37 cellular contexts compared by ENCODE assay signal in the genomic region with DNA sequence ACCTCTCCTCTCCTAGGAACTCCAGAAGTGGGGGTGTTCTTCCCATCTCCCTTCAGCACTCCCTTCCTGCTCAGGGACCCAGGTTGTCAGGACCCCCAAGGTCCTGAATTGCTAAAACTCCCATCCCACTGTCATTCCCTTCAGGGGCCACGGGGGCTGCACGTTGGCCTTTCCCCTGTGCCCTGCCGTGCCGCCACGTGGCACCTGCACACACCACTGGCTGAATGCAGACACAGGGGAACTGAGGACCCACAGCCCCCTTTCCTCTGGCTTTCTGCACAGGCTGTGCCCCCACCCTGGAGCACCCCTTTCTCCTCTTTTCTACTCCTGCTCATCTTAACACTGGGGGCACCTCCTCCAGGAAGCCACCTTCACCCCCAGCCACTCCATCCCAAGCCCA. TPM values are rescaled to one million over a fixed set of nuclear protein-coding genes. Genes with fewer than 3 reads are reported as not detected.
"Had no signal": no experiment of that assay in that cellular context is flagged by ENCODE, and none has a peak within 500 bp of the region (broad histone marks: within the 10 kb centered on the region; RNA-seq: fewer than 3 reads in every experiment).

No MANE protein-coding gene starts in this region.

- H3K4me1 Mint-ChIP-seq: activated CD4-positive, alpha-beta T cell treated with anti-CD3 and anti-CD28 coated beads, Interleukin-2, amount 10 ng/mL, durations not matched to agents 24 days and 14 days; activated T-helper 17 cell treated with anti-CD3 and anti-CD28 coated beads, Interleukin-2, amount 50 U/mL, for 72 hours had no signal

- ATAC-seq: activated naive CD4-positive, alpha-beta T cell treated with anti-CD3 and anti-CD28 coated beads, Interleukin-2, amount 50 U/mL, for 72 hours; activated T-cell treated with anti-CD3 and anti-CD28 coated beads, Interleukin-2, amount 50 U/mL, for 4 hours; activated T-cell treated with anti-CD3 and anti-CD28 coated beads, Interleukin-2, amount 50 U/mL, for 72 hours; activated T-helper 17 cell treated with anti-CD3 and anti-CD28 coated beads, Interleukin-2, amount 50 U/mL, for 72 hours; body of pancreas had no signal

- H3K27ac Mint-ChIP-seq: activated B cell treated with CpG ODN at 0.5 μM for 24 hours; activated CD4-positive, alpha-beta memory T cell treated with anti-CD3 and anti-CD28 coated beads for 36 hours; activated CD4-positive, alpha-beta T cell treated with anti-CD3 and anti-CD28 coated beads, Interleukin-2, amount 10 ng/mL, durations not matched to agents 24 days and 14 days; activated naive CD4-positive, alpha-beta T cell treated with anti-CD3 and anti-CD28 coated beads for 36 hours; activated naive CD4-positive, alpha-beta T cell treated with anti-CD3 and anti-CD28 coated beads, Interleukin-2, amount 50 U/mL, for 72 hours; activated naive CD8-positive, alpha-beta T cell treated with anti-CD3 and anti-CD28 coated beads, Interleukin-2, amount 10 ng/mL, durations not matched to agents 7 days and 5 days; activated T-cell treated with anti-CD3 and anti-CD28 coated beads, Interleukin-2, amount 50 U/mL, for 72 hours; activated T-helper 1 cell treated with anti-CD3 and anti-CD28 coated beads, Interleukin-12 subunit alpha, Interleukin-12 subunit beta, Interleukin-2, Interleukin-4 antibody, amounts not matched to agents 30 ng/mL and 10 ng/mL and 1 ng/mL, durations not matched to agents 14 hours and 24 hours and 36 hours; activated T-helper 17 cell treated with anti-CD3 and anti-CD28 coated beads, Interleukin-2, amount 50 U/mL, for 72 hours; T-helper 1 cell treated with Interleukin-12 subunit alpha and Interleukin-12 subunit beta and Interleukin-4 antibody, amounts not matched to agents 30 μg/mL and 1 μg/mL, for 36 hours; T-helper 2 cell treated with Interferon-gamma antibody and Interleukin-4, amounts not matched to agents 5 μg/mL and 100 μg/mL, for 36 hours had no signal

- H3K36me3 Mint-ChIP-seq: activated CD4-positive, alpha-beta memory T cell treated with anti-CD3 and anti-CD28 coated beads for 36 hours; activated naive CD4-positive, alpha-beta T cell treated with anti-CD3 and anti-CD28 coated beads, Interleukin-2, amount 50 U/mL, for 72 hours; activated naive CD8-positive, alpha-beta T cell treated with anti-CD3 and anti-CD28 coated beads, Interleukin-2, amount 10 ng/mL, durations not matched to agents 7 days and 5 days had no signal

- H3K9me3 Mint-ChIP-seq: activated B cell treated with CpG ODN at 0.5 μM for 24 hours; activated CD4-positive, alpha-beta memory T cell treated with anti-CD3 and anti-CD28 coated beads for 36 hours; activated CD4-positive, alpha-beta T cell treated with anti-CD3 and anti-CD28 coated beads, Interleukin-2, amount 10 ng/mL, durations not matched to agents 24 days and 14 days; activated naive CD4-positive, alpha-beta T cell treated with anti-CD3 and anti-CD28 coated beads for 36 hours; activated naive CD4-positive, alpha-beta T cell treated with anti-CD3 and anti-CD28 coated beads, Interleukin-2, amount 50 U/mL, for 72 hours; activated naive CD8-positive, alpha-beta T cell treated with anti-CD3 and anti-CD28 coated beads, Interleukin-2, amount 10 ng/mL, durations not matched to agents 7 days and 5 days; activated T-cell treated with anti-CD3 and anti-CD28 coated beads, Interleukin-2, amount 50 U/mL, for 4 hours; activated T-cell treated with anti-CD3 and anti-CD28 coated beads, Interleukin-2, amount 50 U/mL, for 72 hours; activated T-helper 1 cell treated with anti-CD3 and anti-CD28 coated beads, Interleukin-12 subunit alpha, Interleukin-12 subunit beta, Interleukin-2, Interleukin-4 antibody, amounts not matched to agents 30 ng/mL and 10 ng/mL and 1 ng/mL, durations not matched to agents 14 hours and 24 hours and 36 hours; activated T-helper 17 cell treated with anti-CD3 and anti-CD28 coated beads, Interleukin-2, amount 50 U/mL, for 72 hours; T-helper 1 cell treated with Interleukin-12 subunit alpha and Interleukin-12 subunit beta and Interleukin-4 antibody, amounts not matched to agents 30 μg/mL and 1 μg/mL, for 36 hours; T-helper 2 cell treated with Interferon-gamma antibody and Interleukin-4, amounts not matched to agents 5 μg/mL and 100 μg/mL, for 36 hours had no signal

- H3K4me3 Mint-ChIP-seq: activated B cell treated with CpG ODN at 0.5 μM for 24 hours; activated CD4-positive, alpha-beta memory T cell treated with anti-CD3 and anti-CD28 coated beads for 36 hours; activated CD4-positive, alpha-beta T cell treated with anti-CD3 and anti-CD28 coated beads, Interleukin-2, amount 10 ng/mL, durations not matched to agents 24 days and 14 days; activated naive CD4-positive, alpha-beta T cell treated with anti-CD3 and anti-CD28 coated beads for 36 hours; activated naive CD8-positive, alpha-beta T cell treated with anti-CD3 and anti-CD28 coated beads, Interleukin-2, amount 10 ng/mL, durations not matched to agents 7 days and 5 days; activated T-cell treated with anti-CD3 and anti-CD28 coated beads, Interleukin-2, amount 50 U/mL, for 4 hours; activated T-cell treated with anti-CD3 and anti-CD28 coated beads, Interleukin-2, amount 50 U/mL, for 72 hours; activated T-helper 1 cell treated with anti-CD3 and anti-CD28 coated beads, Interleukin-12 subunit alpha, Interleukin-12 subunit beta, Interleukin-2, Interleukin-4 antibody, amounts not matched to agents 30 ng/mL and 10 ng/mL and 1 ng/mL, durations not matched to agents 14 hours and 24 hours and 36 hours; activated T-helper 17 cell treated with anti-CD3 and anti-CD28 coated beads, Interleukin-2, amount 50 U/mL, for 72 hours; T-helper 1 cell treated with Interleukin-12 subunit alpha and Interleukin-12 subunit beta and Interleukin-4 antibody, amounts not matched to agents 30 μg/mL and 1 μg/mL, for 36 hours; T-helper 2 cell treated with Interferon-gamma antibody and Interleukin-4, amounts not matched to agents 5 μg/mL and 100 μg/mL, for 36 hours had no signal

- DNase-seq: activated B cell treated with CpG ODN at 0.5 μM for 24 hours; activated CD4-positive, alpha-beta memory T cell treated with anti-CD3 and anti-CD28 coated beads for 36 hours; activated CD4-positive, alpha-beta T cell treated with anti-CD3 and anti-CD28 coated beads for 4 hours; activated CD4-positive, alpha-beta T cell treated with anti-CD3 and anti-CD28 coated beads, Interleukin-2, amount 10 ng/mL, durations not matched to agents 24 days and 14 days; activated CD4-positive, alpha-beta T cell treated with anti-CD3 and anti-CD28 coated beads, Interleukin-2, amount 50 U/mL, for 1 hour; activated CD4-positive, alpha-beta T cell treated with anti-CD3 and anti-CD28 coated beads, Interleukin-2, amount 50 U/mL, for 4 hours; activated CD4-positive, CD25-positive, alpha-beta regulatory T cell treated with anti-CD3 and anti-CD28 coated beads, Interleukin-2, amount 50 U/mL, for 72 hours; activated CD8-positive, alpha-beta memory T cell treated with anti-CD3 and anti-CD28 coated beads, Interleukin-2, amount 50 U/mL, for 4 hours; activated effector memory CD4-positive, alpha-beta T cell treated with anti-CD3 and anti-CD28 coated beads, Interleukin-2, amount 50 U/mL, for 16 hours; activated gamma-delta T cell treated with Interleukin-2 at 50 U/mL for 16 hours; activated naive CD4-positive, alpha-beta T cell; activated naive CD4-positive, alpha-beta T cell treated with anti-CD3 and anti-CD28 coated beads for 36 hours; activated naive CD4-positive, alpha-beta T cell treated with anti-CD3 and anti-CD28 coated beads, Interleukin-2, amount 50 U/mL, for 16 hours; activated naive CD8-positive, alpha-beta T cell treated with anti-CD3 and anti-CD28 coated beads, Interleukin-2, amount 10 ng/mL, durations not matched to agents 7 days and 5 days; activated T-cell treated with anti-CD3 and anti-CD28 coated beads for 4 hours; activated T-cell treated with anti-CD3 and anti-CD28 coated beads, Interleukin-2, amount 50 U/mL, for 1 hour; activated T-cell treated with anti-CD3 and anti-CD28 coated beads, Interleukin-2, amount 50 U/mL, for 4 hours; activated T-cell treated with anti-CD3 and anti-CD28 coated beads, Interleukin-2, amount 50 U/mL, for 72 hours; adrenal gland; amniotic stem cell; aorta; body of pancreas; brain microvascular endothelial cell; central memory CD4-positive, alpha-beta T cell; SW 1271; T-helper 1 cell; T-helper 2 cell; T-helper 9 cell had no signal

RNA-seq across cellular contexts. Expression of a gene that starts 9.0 kb away (rescaled TPM):
- total RNA-seq: activated B cell treated with CpG ODN at 0.5 μM for 24 hours; activated CD4-positive, alpha-beta memory T cell treated with anti-CD3 and anti-CD28 coated beads for 36 hours; activated CD4-positive, alpha-beta T cell treated with anti-CD3 and anti-CD28 coated beads, Interleukin-2, amount 10 ng/mL, durations not matched to agents 24 days and 14 days; activated CD8-positive, alpha-beta memory T cell treated with anti-CD3 and anti-CD28 coated beads for 36 hours; activated naive CD4-positive, alpha-beta T cell treated with anti-CD3 and anti-CD28 coated beads for 36 hours; activated naive CD8-positive, alpha-beta T cell treated with anti-CD3 and anti-CD28 coated beads, Interleukin-2, amount 10 ng/mL, durations not matched to agents 7 days and 5 days; activated T-helper 1 cell treated with anti-CD3 and anti-CD28 coated beads, Interleukin-12 subunit alpha, Interleukin-12 subunit beta, Interleukin-2, Interleukin-4 antibody, amounts not matched to agents 30 ng/mL and 10 ng/mL and 1 ng/mL, durations not matched to agents 14 hours and 24 hours and 36 hours; activated T-helper 17 cell treated with anti-CD3 and anti-CD28 coated beads, Interleukin-2, amount 50 U/mL, for 72 hours; astrocyte had no signal

RNA-seq across cellular contexts. Expression of a gene that starts 12.6 kb away (rescaled TPM):
- total RNA-seq: astrocyte had no signal

RNA-seq across cellular contexts. Expression of a gene that starts 59.7 kb away (rescaled TPM):
- total RNA-seq: activated B cell treated with CpG ODN at 0.5 μM for 24 hours; activated CD4-positive, alpha-beta memory T cell treated with anti-CD3 and anti-CD28 coated beads for 36 hours; activated CD4-positive, alpha-beta T cell treated with anti-CD3 and anti-CD28 coated beads, Interleukin-2, amount 10 ng/mL, durations not matched to agents 24 days and 14 days; activated CD8-positive, alpha-beta memory T cell treated with anti-CD3 and anti-CD28 coated beads for 36 hours; activated naive CD4-positive, alpha-beta T cell treated with anti-CD3 and anti-CD28 coated beads for 36 hours; activated naive CD4-positive, alpha-beta T cell treated with anti-CD3 and anti-CD28 coated beads, Interleukin-2, amount 50 U/mL, for 72 hours; activated naive CD8-positive, alpha-beta T cell treated with anti-CD3 and anti-CD28 coated beads, Interleukin-2, amount 10 ng/mL, durations not matched to agents 7 days and 5 days; activated T-cell treated with anti-CD3 and anti-CD28 coated beads, Interleukin-2, amount 50 U/mL, for 4 hours; activated T-cell treated with anti-CD3 and anti-CD28 coated beads, Interleukin-2, amount 50 U/mL, for 72 hours; activated T-helper 1 cell treated with anti-CD3 and anti-CD28 coated beads, Interleukin-12 subunit alpha, Interleukin-12 subunit beta, Interleukin-2, Interleukin-4 antibody, amounts not matched to agents 30 ng/mL and 10 ng/mL and 1 ng/mL, durations not matched to agents 14 hours and 24 hours and 36 hours; activated T-helper 17 cell treated with anti-CD3 and anti-CD28 coated beads, Interleukin-2, amount 50 U/mL, for 72 hours; adrenal gland; aorta; astrocyte; body of pancreas; breast epithelium; cardiac septum had no signal
